ENCODE assay signal across 30 cellular contexts in the genomic region with DNA sequence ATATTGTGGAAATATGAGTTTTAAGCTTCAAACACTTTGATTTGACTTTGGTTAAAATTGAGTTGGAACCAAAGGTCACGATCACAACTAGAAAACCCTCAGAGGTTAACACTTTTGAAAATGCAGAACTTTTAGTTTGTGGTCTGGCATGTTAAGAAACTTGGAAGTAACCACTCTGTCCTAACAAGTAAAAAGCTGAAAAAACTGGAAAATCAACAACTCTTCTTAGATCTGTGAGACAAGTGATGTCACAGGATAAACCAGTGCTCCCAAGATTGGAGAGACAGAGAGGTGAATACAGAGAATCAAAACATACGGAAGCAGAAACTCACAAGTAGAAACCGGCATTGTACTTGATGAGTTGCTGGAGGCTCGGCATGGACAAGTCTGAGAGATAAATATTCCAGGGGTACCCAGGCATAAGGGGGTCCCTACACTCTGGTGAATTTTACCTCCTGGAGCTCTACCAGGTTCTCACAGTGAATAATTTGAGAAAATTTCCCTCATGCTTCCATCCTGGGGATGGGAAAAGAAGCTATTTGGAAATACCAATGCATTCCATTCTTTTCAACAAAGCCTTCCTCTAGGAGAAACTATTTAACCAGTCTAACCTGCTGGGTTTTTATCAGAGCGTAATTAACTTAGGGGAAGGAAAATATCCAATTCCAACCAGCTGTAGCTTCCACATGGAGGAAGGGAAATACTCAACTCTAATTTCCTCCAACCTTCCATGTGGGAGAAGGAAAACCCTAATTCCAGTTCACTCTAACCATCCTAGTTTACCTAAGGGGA. TPM values are rescaled to one million over a fixed set of nuclear protein-coding genes. Genes with fewer than 3 reads are reported as not detected.
"Had no signal": no experiment of that assay in that cellular context is flagged by ENCODE, and none has a peak within 500 bp of the region (broad histone marks: within the 10 kb centered on the region; RNA-seq: fewer than 3 reads in every experiment).

No MANE protein-coding gene starts in this region.

- H3K27ac ChIP-seq: epithelial cell of prostate, esophagus squamous epithelium, heart right ventricle, left lung, lower lobe of right lung, pancreas, prostate gland, spleen, suprapubic skin, tibial nerve had no signal

- DNase-seq: activated CD4-positive, alpha-beta T cell treated with anti-CD3 and anti-CD28 coated beads for 36 hours; activated CD4-positive, CD25-positive, alpha-beta regulatory T cell; activated CD8-positive, alpha-beta memory T cell treated with anti-CD3 and anti-CD28 coated beads, Interleukin-2, amount 10 ng/mL, durations not matched to agents 7 days and 5 days; activated CD8-positive, alpha-beta T cell treated with anti-CD3 and anti-CD28 coated beads, Interleukin-2, amount 10 ng/mL, durations not matched to agents 7 days and 5 days; activated effector memory CD4-positive, alpha-beta T cell treated with Interleukin-2 at 50 U/mL for 16 hours; activated naive CD4-positive, alpha-beta T cell treated with Interleukin-2 at 50 U/mL for 16 hours; activated T-cell treated with anti-CD3 and anti-CD28 coated beads, Interleukin-2, amount 50 U/mL, for 72 hours; aorta; cortex of kidney; esophagus squamous epithelium; foreskin melanocyte; heart right ventricle; left lung; lower lobe of right lung; naive B cell; nephron progenitor cell; pancreas; retina; spleen; stimulated activated naive CD4-positive, alpha-beta T cell; T-cell had no signal

- H3K36me3 ChIP-seq: esophagus squamous epithelium, heart right ventricle, left lung, lower lobe of right lung, pancreas, prostate gland, spleen, suprapubic skin, tibial nerve had no signal

- H3K4me3 ChIP-seq: esophagus squamous epithelium, heart right ventricle, left lung, lower lobe of right lung, pancreas, prostate gland, spleen, suprapubic skin, tibial nerve had no signal

- H3K9me3 ChIP-seq: esophagus squamous epithelium, left lung, lower lobe of right lung, pancreas, prostate gland, suprapubic skin had no signal

- ATAC-seq: activated CD4-positive, alpha-beta T cell treated with anti-CD3 and anti-CD28 coated beads for 36 hours; activated CD8-positive, alpha-beta memory T cell treated with anti-CD3 and anti-CD28 coated beads, Interleukin-2, amount 10 ng/mL, durations not matched to agents 7 days and 5 days; activated CD8-positive, alpha-beta T cell treated with anti-CD3 and anti-CD28 coated beads, Interleukin-2, amount 10 ng/mL, durations not matched to agents 7 days and 5 days; activated T-cell treated with anti-CD3 and anti-CD28 coated beads, Interleukin-2, amount 50 U/mL, for 72 hours; heart right ventricle; left lung; lower lobe of right lung; pancreas; T-cell had no signal

- H3K4me1 ChIP-seq: pancreas, prostate gland had no signal

- H3K27me3 ChIP-seq: heart right ventricle, pancreas, suprapubic skin, tibial nerve had no signal

RNA-seq across cellular contexts. Expression of a gene that starts 17.2 kb away (rescaled TPM):
- total RNA-seq: cardiac septum, mesenteric fat pad, tibial nerve had no signal
- polyA plus RNA-seq: aorta had no signal

RNA-seq across cellular contexts. Expression of a gene that starts 23.6 kb away (rescaled TPM):
- total RNA-seq: activated CD4-positive, alpha-beta T cell treated with anti-CD3 and anti-CD28 coated beads for 36 hours; activated CD8-positive, alpha-beta memory T cell treated with anti-CD3 and anti-CD28 coated beads, Interleukin-2, amount 10 ng/mL, durations not matched to agents 7 days and 5 days; activated CD8-positive, alpha-beta T cell treated with anti-CD3 and anti-CD28 coated beads, Interleukin-2, amount 10 ng/mL, durations not matched to agents 7 days and 5 days; activated T-cell treated with anti-CD3 and anti-CD28 coated beads, Interleukin-2, amount 50 U/mL, for 72 hours; aorta; cardiac septum; cerebellum; esophagus squamous epithelium; glomerular endothelial cell; heart right ventricle; left lung; lower lobe of right lung; mesenteric fat pad; spleen; suprapubic skin; T-cell; tibial nerve had no signal
- polyA plus RNA-seq: adipose tissue, aorta, heart right ventricle, pancreas, spleen had no signal

RNA-seq across cellular contexts. Expression of a gene that starts 37.3 kb away (rescaled TPM):
- total RNA-seq: cardiac septum, cerebellum, esophagus squamous epithelium, glomerular endothelial cell, left lung, lower lobe of right lung, mesenteric fat pad, pancreas, suprapubic skin, tibial nerve had no signal
- polyA plus RNA-seq: adipose tissue, heart right ventricle had no signal
